1 cellular context compared by ENCODE assay signal in genomic region chr7:80128918-80129317, GRCh38.
TF ChIP-seq lines count a peak whose summit lies in the region.

No MANE protein-coding gene starts in this region.

TF ChIP-seq in H1, 55 proteins besides CTCF, POLR2A, EP300 and RAD21:
- no peak for TF ChIP-seq CHD7 (IDR thresholded peaks at IDR 0.05; ENCODE audit: insufficient replicate concordance, low read length)
